ENCODE assay signal across 15 cellular contexts in the genomic region with DNA sequence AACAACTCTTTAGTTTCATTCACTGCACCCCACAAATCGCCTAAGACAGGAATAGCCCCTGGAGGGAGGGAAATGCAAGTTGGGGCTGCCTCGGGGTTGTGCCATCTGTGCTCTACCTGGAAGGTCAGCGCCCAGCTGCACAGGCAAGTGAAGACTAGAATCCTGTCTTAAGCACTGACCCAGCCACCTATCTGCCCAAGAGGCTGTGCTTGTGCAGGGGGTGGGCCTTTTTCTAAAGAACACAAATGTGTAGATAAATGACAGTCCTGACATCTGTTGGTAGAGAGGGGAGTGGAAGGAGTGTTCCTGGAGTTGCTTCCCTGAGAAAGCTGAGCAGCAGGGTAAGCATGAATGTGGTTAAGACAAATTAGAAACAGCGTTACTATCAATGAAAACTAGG. TPM values are rescaled to one million over a fixed set of nuclear protein-coding genes. Genes with fewer than 3 reads are reported as not detected.
A peak's percentile ranks its signal among the peaks of the same experiment; 100 is the strongest.
DNase-seq lines count a peak whose midpoint lies in the region; ATAC-seq and TF ChIP-seq lines count a peak whose summit lies in the region.
"Had no signal": no experiment of that assay in that cellular context is flagged by ENCODE, and none has a peak within 500 bp of the region (broad histone marks: within the 10 kb centered on the region; RNA-seq: fewer than 3 reads in every experiment).

No MANE protein-coding gene starts in this region.

- H3K36me3 Mint-ChIP-seq in WTC11: peaks cover 41% of the 10 kb centered on the region
- H3K36me3 Mint-ChIP-seq in glutamatergic neuron (ENCODE audit: unreplicated experiment): peaks cover 44% of the 10 kb centered on the region

- H3K4me3 Mint-ChIP-seq in WTC11 (no peak overlapping the region), glutamatergic neuron (ENCODE audit: unreplicated experiment) (no peak overlapping the region)
- H3K4me3 Mint-ChIP-seq: CD14-positive monocyte; CD8-positive, alpha-beta memory T cell; HFFc6 had no signal

- CTCF ChIA-PET in WTC11 (lab: Charles Lee): interaction anchor here (1.6 to 2.9 kb wide), 2 partner anchors 20 to 96 kb away, joined by 4 to 11 read pairs; no protein-coding TSS in a partner anchor

- POLR2A ChIA-PET in WTC11 (lab: Charles Lee): no interaction called here

- TF ChIP-seq POLR2A in heart left ventricle (IDR thresholded peaks at IDR 0.05): no peak

- DNase-seq in cardiac muscle cell (ENCODE audit: low read depth in 1 of 2, low spot score in 1 of 2): no peak
- DNase-seq in heart left ventricle: no peak
- peak; percentile 13 for DNase-seq in WTC11 (ENCODE audit: low spot score)
- no peak for DNase-seq in glutamatergic neuron
- DNase-seq in head of caudate nucleus: no peak
- DNase-seq: Caco-2; CD8-positive, alpha-beta memory T cell; HCEC 1CT; HFFc6; KBM-7 had no signal

- H3K4me3 ChIP-seq in cardiac muscle cell: no peak overlapping the region
- no peak overlapping the region for H3K4me3 ChIP-seq in heart left ventricle
- H3K4me3 ChIP-seq: A549 had no signal

- no peak for ATAC-seq in heart left ventricle
- peak; percentile 67 for ATAC-seq in WTC11
- ATAC-seq in GM21529 (IDR thresholded peaks at IDR 0.05; ENCODE audit: unreplicated experiment): no peak
- no peak for ATAC-seq in activated CD4-positive, CD25-positive, alpha-beta regulatory T cell treated with anti-CD3 and anti-CD28 coated beads, Interleukin-2, amount 50 U/mL, for 24 hours
- ATAC-seq: A549 had no signal

- H3K9me3 Mint-ChIP-seq in WTC11 (peaks cover 16% of the 10 kb centered on the region), glutamatergic neuron (ENCODE audit: unreplicated experiment) (no peaks in the 10 kb centered on the region)
- H3K9me3 Mint-ChIP-seq: HFFc6 had no signal

- H3K27ac Mint-ChIP-seq in WTC11 (no peak overlapping the region), glutamatergic neuron (ENCODE audit: unreplicated experiment) (peak overlapping the region; percentile 52)
- H3K27ac Mint-ChIP-seq: CD8-positive, alpha-beta memory T cell; HFFc6 had no signal

- H3K27me3 Mint-ChIP-seq in WTC11 (ENCODE audit: low read depth): no peaks in the 10 kb centered on the region; the same call in 1 of the 2 replicates
- no peaks in the 10 kb centered on the region for H3K27me3 Mint-ChIP-seq in glutamatergic neuron (ENCODE audit: unreplicated experiment)

- H3K27me3 ChIP-seq in cardiac muscle cell: no peaks in the 10 kb centered on the region
- no peaks in the 10 kb centered on the region for H3K27me3 ChIP-seq in heart left ventricle

- no peaks in the 10 kb centered on the region for H3K9me3 ChIP-seq in cardiac muscle cell (ENCODE audit: low read depth)
- H3K9me3 ChIP-seq in heart left ventricle: peaks cover 0 to 51% (median 26%) of the 10 kb centered on the region in 12 donors
- H3K9me3 ChIP-seq: Caco-2 had no signal

- TF ChIP-seq CTCF in cardiac muscle cell (IDR thresholded peaks at IDR 0.05; ENCODE audit: low read depth, low read length): no peak
- no peak for TF ChIP-seq CTCF in heart left ventricle (IDR thresholded peaks at IDR 0.05)
- TF ChIP-seq CTCF in WTC11 (IDR thresholded peaks at IDR 0.05): no peak
- no peak for TF ChIP-seq CTCF in glutamatergic neuron (IDR thresholded peaks at IDR 0.05; ENCODE audit: partially characterized antibody, unreplicated experiment)

- 87 to 90% (median 88%) methylated on average over 4 of the region's 4 CpGs for WGBS in heart left ventricle, 4 donors

- intact Hi-C loops in heart left ventricle (cut with DNase I) (no loop called here), head of caudate nucleus (cut with DNase I) (no loop called here)

- H3K36me3 ChIP-seq in cardiac muscle cell (peaks cover 23% of the 10 kb centered on the region), heart left ventricle (peaks cover 5 to 29% (median 22%) of the 10 kb centered on the region in 9 donors)

- no peaks in the 10 kb centered on the region for H3K4me1 ChIP-seq in cardiac muscle cell (ENCODE audit: low read depth)
- no peaks in the 10 kb centered on the region for H3K4me1 ChIP-seq in heart left ventricle
- H3K4me1 ChIP-seq: A549, Caco-2 had no signal

- H3K27ac ChIP-seq in cardiac muscle cell (peak overlapping the region; percentile 35), heart left ventricle (no peak overlapping the region)
- H3K27ac ChIP-seq: A549, HL-60 had no signal

- H3K4me1 Mint-ChIP-seq in WTC11 (peaks cover 12% of the 10 kb centered on the region), glutamatergic neuron (ENCODE audit: low read depth, unreplicated experiment) (peaks cover 8% of the 10 kb centered on the region)
- H3K4me1 Mint-ChIP-seq: CD14-positive monocyte; CD8-positive, alpha-beta memory T cell had no signal

TF ChIP-seq in WTC11, 78 proteins besides CTCF, POLR2A, EP300 and RAD21:
- TF ChIP-seq, protein P1, sequence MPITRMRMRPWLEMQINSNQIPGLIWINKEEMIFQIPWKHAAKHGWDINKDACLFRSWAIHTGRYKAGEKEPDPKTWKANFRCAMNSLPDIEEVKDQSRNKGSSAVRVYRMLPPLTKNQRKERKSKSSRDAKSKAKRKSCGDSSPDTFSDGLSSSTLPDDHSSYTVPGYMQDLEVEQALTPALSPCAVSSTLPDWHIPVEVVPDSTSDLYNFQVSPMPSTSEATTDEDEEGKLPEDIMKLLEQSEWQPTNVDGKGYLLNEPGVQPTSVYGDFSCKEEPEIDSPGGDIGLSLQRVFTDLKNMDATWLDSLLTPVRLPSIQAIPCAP (CRISPR knock-in tag; IDR thresholded peaks at IDR 0.05): no peak

RNA-seq across cellular contexts. Expression of a gene that starts 15.7 kb away (rescaled TPM):
- 27.5 and 35.2 TPM in 2 replicates for total RNA-seq in cardiac muscle cell
- 15.8 and 17.0 TPM in 2 replicates for polyA plus RNA-seq in cardiac muscle cell
- total RNA-seq in heart left ventricle: 10 to 100 TPM; 17.7 to 39.8 (median 24.3) TPM
- polyA plus RNA-seq in heart left ventricle: 10 to 100 TPM in 1 of 2 donors, 1 to 10 TPM in 1; 4.3 to 13.1 TPM
- total RNA-seq in WTC11 (2021): 14.8 to 18.4 TPM (median 16.7 TPM) in 3 replicates
- total RNA-seq in glutamatergic neuron (ENCODE audit: unreplicated experiment): 41.3 TPM
- total RNA-seq: Caco-2 had no signal
